Comparison of ENCODE assay signal across 8 cellular contexts in the genomic region with DNA sequence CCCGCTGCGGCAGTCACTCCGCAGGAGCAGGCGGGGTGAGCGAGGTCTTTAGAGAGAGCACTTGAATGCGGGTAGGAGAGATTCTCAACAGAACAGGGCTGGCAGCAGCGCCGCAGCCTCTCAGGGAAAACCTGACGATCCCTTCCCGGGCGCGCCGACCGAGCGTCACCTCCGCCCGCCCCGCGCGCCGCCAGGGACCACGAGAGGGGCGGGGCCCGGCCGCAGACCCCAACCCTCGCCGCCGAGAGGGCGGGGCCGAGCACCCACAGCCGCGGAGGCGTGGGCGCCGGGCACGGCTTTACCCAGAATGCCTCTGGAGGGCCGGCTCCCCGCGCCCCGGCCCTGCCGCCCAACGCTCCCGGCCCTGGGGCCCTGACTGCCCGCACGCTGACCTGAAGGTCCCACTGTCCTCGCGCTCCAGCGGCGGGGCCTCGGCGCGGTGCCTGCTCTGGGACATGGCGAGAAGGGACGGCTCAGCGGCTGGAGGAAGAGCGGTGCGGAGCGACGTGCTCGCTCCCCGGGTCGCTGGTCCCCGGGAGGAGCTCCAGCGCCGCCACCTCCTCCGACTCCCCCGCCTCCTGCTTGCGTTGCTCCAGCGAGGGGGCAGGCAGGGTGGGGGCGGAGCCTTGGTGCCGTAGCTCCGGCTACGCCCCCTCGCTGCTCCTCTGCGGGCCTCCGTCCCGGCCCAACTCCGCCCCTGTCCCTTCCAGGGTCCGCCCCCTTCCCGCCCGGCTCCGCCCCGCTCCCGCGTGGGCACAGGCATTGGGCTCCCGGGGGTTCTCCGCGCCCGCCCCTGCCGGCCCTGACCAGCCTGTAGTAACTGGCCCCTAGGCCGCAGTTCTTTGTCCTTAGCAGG. TPM values are rescaled to one million over a fixed set of nuclear protein-coding genes. Genes with fewer than 3 reads are reported as not detected.
DNase-seq lines count a peak whose midpoint lies in the region; FAIRE-seq and TF ChIP-seq lines count a peak whose summit lies in the region.

A gene with protein sequence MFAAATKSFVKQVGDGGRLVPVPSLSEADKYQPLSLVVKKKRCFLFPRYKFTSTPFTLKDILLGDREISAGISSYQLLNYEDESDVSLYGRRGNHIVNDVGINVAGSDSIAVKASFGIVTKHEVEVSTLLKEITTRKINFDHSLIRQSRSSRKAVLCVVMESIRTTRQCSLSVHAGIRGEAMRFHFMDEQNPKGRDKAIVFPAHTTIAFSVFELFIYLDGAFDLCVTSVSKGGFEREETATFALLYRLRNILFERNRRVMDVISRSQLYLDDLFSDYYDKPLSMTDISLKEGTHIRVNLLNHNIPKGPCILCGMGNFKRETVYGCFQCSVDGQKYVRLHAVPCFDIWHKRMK (plus strand): TSS at position 805 of the 856 bp plus-strand sequence. CDS start 2,032 bp downstream, outside the sequence.
A gene (minus strand): TSS at position 602 of the 856 bp plus-strand sequence. CDS start 145 bp downstream, at position 457.

- peaks cover 14% of the 10 kb centered on the region for H3K4me1 ChIP-seq in MM.1S (ENCODE audit: low read length)
- H3K4me1 ChIP-seq in stomach = peaks cover 7 to 40% (median 24%) of the 10 kb centered on the region in 4 donors

- peak in 2 of 4 donors; percentile 77 to 80 for TF ChIP-seq POLR2A in stomach (IDR thresholded peaks at IDR 0.05)

- H3K36me3 ChIP-seq in MM.1S (replicated peaks; ENCODE audit: insufficient read depth, low read length) (0 out of 2 replicates have a peak, but pooled peaks cover 5% of the 10 kb centered on the region), stomach (peaks cover 5 to 28% (median 23%) of the 10 kb centered on the region in 4 donors)

- TF ChIP-seq EP300 in stomach (IDR thresholded peaks at IDR 0.05) = no peak

- H3F3A ChIP-seq in MM.1S (ENCODE audit: insufficient read depth, low read length) = peaks cover 17% of the 10 kb centered on the region

- H3K9me2 ChIP-seq in MM.1S (replicated peaks; ENCODE audit: insufficient read depth, low read length) = no peaks in the 10 kb centered on the region

- no peaks in the 10 kb centered on the region for H3K9me3 Mint-ChIP-seq in neural crest cell

- H2AFZ ChIP-seq in MM.1S (ENCODE audit: low read length) = peak within 1 kb of the TSS; percentile 79

- H3K27ac Mint-ChIP-seq in neural crest cell (ENCODE audit: unreplicated experiment) = peak within 1 kb of the TSS; percentile 100

- H3K4me1 Mint-ChIP-seq in neural crest cell = peaks cover 35% of the 10 kb centered on the region

- peak; percentile 93 for FAIRE-seq in G401.6 (lab: Jason Lieb, UNC)

- intact Hi-C loops in stomach (cut with DNase I; ENCODE audit: low total_unique reads) = no loop called here

- H3K9ac ChIP-seq in MM.1S (ENCODE audit: low read length) = peak within 1 kb of the TSS; percentile 95

- H3K27ac ChIP-seq in MM.1S (ENCODE audit: low read length) (peak within 1 kb of the TSS; percentile 95), stomach (peak within 1 kb of the TSS; percentile 91 to 99 (median 99))

- H4K20me1 ChIP-seq in MM.1S (ENCODE audit: insufficient read depth, low read length) = no peaks in the 10 kb centered on the region

- 0 to 1% (median 0%) methylated on average over 19 to 91 of the region's 91 CpGs for WGBS in stomach, 5 donors

- H3K27me3 ChIP-seq in MM.1S (replicated peaks; ENCODE audit: insufficient read depth, low read length) (no peaks in the 10 kb centered on the region), stomach (no peaks in the 10 kb centered on the region)

- H3K4me2 ChIP-seq in MM.1S (ENCODE audit: low read depth, low read length) = peak within 1 kb of the TSS; percentile 90

- H3K4me3 Mint-ChIP-seq in neural crest cell = peak within 1 kb of the TSS; percentile 95

- H3K36me3 Mint-ChIP-seq in neural crest cell (ENCODE audit: low read depth) = peaks cover 10% of the 10 kb centered on the region

- DNase-seq in HCEC 1CT (peak; percentile 96), MM.1S (peak; percentile 94), SHP77 treated with DMSO at 0.1 percent for 48 hours (lab: John Stamatoyannopoulos, UW) (peak; percentile 63), activated gamma-delta T cell treated with Interleukin-2 at 50 U/mL for 16 hours (peak; percentile 94), fibroblast of villous mesenchyme (ENCODE audit: low read depth) (peak; percentile 98), neural crest cell (ENCODE audit: low read depth, low spot score) (peak; percentile 98), stomach (peak; percentile 97)

- H3K4me3 ChIP-seq in MM.1S (ENCODE audit: low read length) (peak within 1 kb of the TSS; percentile 94), fibroblast of villous mesenchyme (ENCODE audit: low read depth, low read length) (peak within 1 kb of the TSS; percentile 91), stomach (peak within 1 kb of the TSS; percentile 70 to 94 (median 83))

- no peak for TF ChIP-seq CTCF in MM.1S (IDR thresholded peaks at IDR 0.05; ENCODE audit: low read length)
- TF ChIP-seq CTCF in fibroblast of villous mesenchyme (IDR thresholded peaks at IDR 0.05; ENCODE audit: insufficient read depth, low read depth, low read length) = no peak
- no peak for TF ChIP-seq CTCF in neural crest cell (conservative IDR thresholded peaks at IDR 0.05)
- peak in 2 of 7 experiments; percentile 10 to 27 for TF ChIP-seq CTCF in stomach (IDR thresholded peaks at IDR 0.05)

- H3K79me2 ChIP-seq in MM.1S (ENCODE audit: low read length) = peaks cover 29% of the 10 kb centered on the region

- H3K9me3 ChIP-seq in MM.1S (replicated peaks; ENCODE audit: insufficient read depth, low read length) = no peaks in the 10 kb centered on the region
- H3K9me3 ChIP-seq in stomach = no peaks in the 10 kb centered on the region

- no peaks in the 10 kb centered on the region for H3K27me3 Mint-ChIP-seq in neural crest cell (ENCODE audit: low read depth)

RNA-seq across cellular contexts. Expression of the first gene that starts in this region (rescaled TPM):
- 0.97 and 1.3 TPM in 2 replicates for total RNA-seq in fibroblast of villous mesenchyme
- 5.8 and 6.2 TPM in 2 replicates for total RNA-seq in neural crest cell
- total RNA-seq in stomach = 1 to 10 TPM in 2 of 5 donors, under 1 TPM in 1, not detected in 2; 0.72 to 8.8 (median 2.2) TPM
- polyA plus RNA-seq in stomach = 1 to 10 TPM; 1.4 to 5.3 (median 3.8) TPM

RNA-seq across cellular contexts. Expression of the second gene that starts in this region (rescaled TPM):
- total RNA-seq in fibroblast of villous mesenchyme (58.9 and 60.9 TPM in 2 replicates), neural crest cell (91.9 and 96.3 TPM in 2 replicates), stomach (100 to 1,000 TPM in 2 of 5 donors, 10 to 100 TPM in 3; 59.7 to 145 (median 77.6) TPM)
- 10 to 100 TPM; 30.6 to 38.0 (median 34.0) TPM for polyA plus RNA-seq in stomach

Comparison
In these comparisons a context has a peak if more than half of its experiments do, and no peak if none do; other contexts are left out.
1. Peak in every context shown above with its lines: DNase-seq, H3K4me3 ChIP-seq and H3K27ac ChIP-seq.